In the genomic region with DNA sequence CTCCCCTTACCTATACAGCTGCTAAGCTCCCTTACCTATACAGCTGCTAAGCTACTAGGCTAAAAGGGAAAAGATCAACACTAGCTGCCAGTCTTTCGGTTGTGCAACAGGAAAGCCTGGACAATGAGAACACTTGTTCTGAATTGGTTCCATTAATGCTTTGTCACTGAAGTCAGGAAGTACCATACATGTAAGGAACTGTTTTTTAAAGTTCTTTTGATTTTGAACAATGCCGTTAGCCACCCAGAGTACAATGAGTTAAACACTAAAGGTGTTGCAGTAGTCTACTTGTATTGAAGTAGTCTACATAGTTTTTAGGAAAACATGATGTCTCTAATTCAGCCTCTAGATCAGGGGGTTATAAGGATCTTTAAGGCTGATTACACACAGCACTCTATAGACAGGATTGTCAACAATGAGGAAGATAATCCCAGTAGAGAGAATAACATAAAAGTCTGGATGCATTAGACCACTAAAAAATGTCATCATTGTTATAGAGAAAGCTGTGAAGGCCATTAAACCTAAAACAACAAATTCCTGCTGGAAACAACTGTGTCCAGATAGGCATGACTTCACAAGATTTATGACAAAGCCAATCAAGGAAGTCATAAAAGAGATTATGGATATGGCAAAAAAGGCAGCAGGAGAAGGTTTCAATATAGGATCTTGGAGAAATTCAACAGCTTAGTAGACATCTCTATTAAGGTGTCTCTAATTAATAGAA, we compare ENCODE assay signal across 1 cellular context.
A peak's percentile ranks its signal among the peaks of the same experiment; 100 is the strongest.
TF ChIP-seq lines count a peak whose summit lies in the region.

No MANE protein-coding gene starts in this region.

TF ChIP-seq in HepG2, 621 proteins besides CTCF, POLR2A, EP300 and RAD21 (continued from another document and continues in another):
- TF ChIP-seq, protein P1, sequence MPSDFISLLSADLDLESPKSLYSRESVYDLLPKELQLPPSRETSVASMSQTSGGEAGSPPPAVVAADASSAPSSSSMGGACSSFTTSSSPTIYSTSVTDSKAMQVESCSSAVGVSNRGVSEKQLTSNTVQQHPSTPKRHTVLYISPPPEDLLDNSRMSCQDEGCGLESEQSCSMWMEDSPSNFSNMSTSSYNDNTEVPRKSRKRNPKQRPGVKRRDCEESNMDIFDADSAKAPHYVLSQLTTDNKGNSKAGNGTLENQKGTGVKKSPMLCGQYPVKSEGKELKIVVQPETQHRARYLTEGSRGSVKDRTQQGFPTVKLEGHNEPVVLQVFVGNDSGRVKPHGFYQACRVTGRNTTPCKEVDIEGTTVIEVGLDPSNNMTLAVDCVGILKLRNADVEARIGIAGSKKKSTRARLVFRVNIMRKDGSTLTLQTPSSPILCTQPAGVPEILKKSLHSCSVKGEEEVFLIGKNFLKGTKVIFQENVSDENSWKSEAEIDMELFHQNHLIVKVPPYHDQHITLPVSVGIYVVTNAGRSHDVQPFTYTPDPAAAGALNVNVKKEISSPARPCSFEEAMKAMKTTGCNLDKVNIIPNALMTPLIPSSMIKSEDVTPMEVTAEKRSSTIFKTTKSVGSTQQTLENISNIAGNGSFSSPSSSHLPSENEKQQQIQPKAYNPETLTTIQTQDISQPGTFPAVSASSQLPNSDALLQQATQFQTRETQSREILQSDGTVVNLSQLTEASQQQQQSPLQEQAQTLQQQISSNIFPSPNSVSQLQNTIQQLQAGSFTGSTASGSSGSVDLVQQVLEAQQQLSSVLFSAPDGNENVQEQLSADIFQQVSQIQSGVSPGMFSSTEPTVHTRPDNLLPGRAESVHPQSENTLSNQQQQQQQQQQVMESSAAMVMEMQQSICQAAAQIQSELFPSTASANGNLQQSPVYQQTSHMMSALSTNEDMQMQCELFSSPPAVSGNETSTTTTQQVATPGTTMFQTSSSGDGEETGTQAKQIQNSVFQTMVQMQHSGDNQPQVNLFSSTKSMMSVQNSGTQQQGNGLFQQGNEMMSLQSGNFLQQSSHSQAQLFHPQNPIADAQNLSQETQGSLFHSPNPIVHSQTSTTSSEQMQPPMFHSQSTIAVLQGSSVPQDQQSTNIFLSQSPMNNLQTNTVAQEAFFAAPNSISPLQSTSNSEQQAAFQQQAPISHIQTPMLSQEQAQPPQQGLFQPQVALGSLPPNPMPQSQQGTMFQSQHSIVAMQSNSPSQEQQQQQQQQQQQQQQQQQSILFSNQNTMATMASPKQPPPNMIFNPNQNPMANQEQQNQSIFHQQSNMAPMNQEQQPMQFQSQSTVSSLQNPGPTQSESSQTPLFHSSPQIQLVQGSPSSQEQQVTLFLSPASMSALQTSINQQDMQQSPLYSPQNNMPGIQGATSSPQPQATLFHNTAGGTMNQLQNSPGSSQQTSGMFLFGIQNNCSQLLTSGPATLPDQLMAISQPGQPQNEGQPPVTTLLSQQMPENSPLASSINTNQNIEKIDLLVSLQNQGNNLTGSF (CRISPR knock-in tag; IDR thresholded peaks at IDR 0.05), result no peak
- TF ChIP-seq IRF2 (CRISPR knock-in tag; IDR thresholded peaks at IDR 0.05) (peak; percentile 58; the same call in 1 of the 2 replicates), KLF16 (CRISPR knock-in tag; IDR thresholded peaks at IDR 0.05) (peak in 1 of 2 experiments; percentile 47; a peak in 1 of 4 replicates), CHD2 (IDR thresholded peaks at IDR 0.05; ENCODE audit: low read depth, low read length) (no peak), ZNF331 (CRISPR knock-in tag; IDR thresholded peaks at IDR 0.05) (peak; percentile 87; the same call in 1 of the 2 replicates), ZIK1 (CRISPR knock-in tag; IDR thresholded peaks at IDR 0.05; ENCODE audit: borderline replicate concordance, low read depth) (no peak), ZNF609 (CRISPR knock-in tag; IDR thresholded peaks at IDR 0.05; ENCODE audit: borderline replicate concordance) (0 out of 2 replicates have a peak, but pooled peaks have one; percentile 42), MLLT10 (CRISPR knock-in tag; IDR thresholded peaks at IDR 0.05) (no peak), KLF12 (CRISPR knock-in tag; IDR thresholded peaks at IDR 0.05; ENCODE audit: borderline replicate concordance) (no peak), CREM (IDR thresholded peaks at IDR 0.05) (peak; percentile 39; the same call in 1 of the 2 replicates), CREM (CRISPR knock-in tag; IDR thresholded peaks at IDR 0.05) (no peak), PRPF4 (IDR thresholded peaks at IDR 0.05; ENCODE audit: low read depth, low read length, poor library complexity, severe bottlenecking) (no peak), HNF4A (CRISPR knock-in tag; IDR thresholded peaks at IDR 0.05) (peak; percentile 49; the same call in 1 of the 2 replicates), ZMAT5 (CRISPR knock-in tag; IDR thresholded peaks at IDR 0.05; ENCODE audit: borderline replicate concordance, low read depth) (no peak), FOXO1 (CRISPR knock-in tag; IDR thresholded peaks at IDR 0.05) (peak; percentile 76; the same call in 1 of the 2 replicates), EHMT2 (IDR thresholded peaks at IDR 0.05; ENCODE audit: borderline replicate concordance, low read depth, low read length) (peak; percentile 94; the same call in 1 of the 2 replicates), MIXL1 (CRISPR knock-in tag; IDR thresholded peaks at IDR 0.05) (no peak)
- TF ChIP-seq, protein P2, sequence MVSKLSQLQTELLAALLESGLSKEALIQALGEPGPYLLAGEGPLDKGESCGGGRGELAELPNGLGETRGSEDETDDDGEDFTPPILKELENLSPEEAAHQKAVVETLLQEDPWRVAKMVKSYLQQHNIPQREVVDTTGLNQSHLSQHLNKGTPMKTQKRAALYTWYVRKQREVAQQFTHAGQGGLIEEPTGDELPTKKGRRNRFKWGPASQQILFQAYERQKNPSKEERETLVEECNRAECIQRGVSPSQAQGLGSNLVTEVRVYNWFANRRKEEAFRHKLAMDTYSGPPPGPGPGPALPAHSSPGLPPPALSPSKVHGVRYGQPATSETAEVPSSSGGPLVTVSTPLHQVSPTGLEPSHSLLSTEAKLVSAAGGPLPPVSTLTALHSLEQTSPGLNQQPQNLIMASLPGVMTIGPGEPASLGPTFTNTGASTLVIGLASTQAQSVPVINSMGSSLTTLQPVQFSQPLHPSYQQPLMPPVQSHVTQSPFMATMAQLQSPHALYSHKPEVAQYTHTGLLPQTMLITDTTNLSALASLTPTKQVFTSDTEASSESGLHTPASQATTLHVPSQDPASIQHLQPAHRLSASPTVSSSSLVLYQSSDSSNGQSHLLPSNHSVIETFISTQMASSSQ (IDR thresholded peaks at IDR 0.05; ENCODE audit: low read depth), result no peak
- TF ChIP-seq, protein P2 (CRISPR knock-in tag; IDR thresholded peaks at IDR 0.05; ENCODE audit: borderline replicate concordance), result no peak
- TF ChIP-seq, protein P3, sequence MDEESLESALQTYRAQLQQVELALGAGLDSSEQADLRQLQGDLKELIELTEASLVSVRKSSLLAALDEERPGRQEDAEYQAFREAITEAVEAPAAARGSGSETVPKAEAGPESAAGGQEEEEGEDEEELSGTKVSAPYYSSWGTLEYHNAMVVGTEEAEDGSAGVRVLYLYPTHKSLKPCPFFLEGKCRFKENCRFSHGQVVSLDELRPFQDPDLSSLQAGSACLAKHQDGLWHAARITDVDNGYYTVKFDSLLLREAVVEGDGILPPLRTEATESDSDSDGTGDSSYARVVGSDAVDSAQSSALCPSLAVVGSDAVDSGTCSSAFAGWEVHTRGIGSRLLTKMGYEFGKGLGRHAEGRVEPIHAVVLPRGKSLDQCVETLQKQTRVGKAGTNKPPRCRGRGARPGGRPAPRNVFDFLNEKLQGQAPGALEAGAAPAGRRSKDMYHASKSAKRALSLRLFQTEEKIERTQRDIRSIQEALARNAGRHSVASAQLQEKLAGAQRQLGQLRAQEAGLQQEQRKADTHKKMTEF (CRISPR knock-in tag; IDR thresholded peaks at IDR 0.05), result peak; percentile 80
- TF ChIP-seq, protein P4, sequence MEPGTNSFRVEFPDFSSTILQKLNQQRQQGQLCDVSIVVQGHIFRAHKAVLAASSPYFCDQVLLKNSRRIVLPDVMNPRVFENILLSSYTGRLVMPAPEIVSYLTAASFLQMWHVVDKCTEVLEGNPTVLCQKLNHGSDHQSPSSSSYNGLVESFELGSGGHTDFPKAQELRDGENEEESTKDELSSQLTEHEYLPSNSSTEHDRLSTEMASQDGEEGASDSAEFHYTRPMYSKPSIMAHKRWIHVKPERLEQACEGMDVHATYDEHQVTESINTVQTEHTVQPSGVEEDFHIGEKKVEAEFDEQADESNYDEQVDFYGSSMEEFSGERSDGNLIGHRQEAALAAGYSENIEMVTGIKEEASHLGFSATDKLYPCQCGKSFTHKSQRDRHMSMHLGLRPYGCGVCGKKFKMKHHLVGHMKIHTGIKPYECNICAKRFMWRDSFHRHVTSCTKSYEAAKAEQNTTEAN (CRISPR knock-in tag; conservative IDR thresholded peaks at IDR 0.05), result peak; percentile 84
- TF ChIP-seq, protein P5, sequence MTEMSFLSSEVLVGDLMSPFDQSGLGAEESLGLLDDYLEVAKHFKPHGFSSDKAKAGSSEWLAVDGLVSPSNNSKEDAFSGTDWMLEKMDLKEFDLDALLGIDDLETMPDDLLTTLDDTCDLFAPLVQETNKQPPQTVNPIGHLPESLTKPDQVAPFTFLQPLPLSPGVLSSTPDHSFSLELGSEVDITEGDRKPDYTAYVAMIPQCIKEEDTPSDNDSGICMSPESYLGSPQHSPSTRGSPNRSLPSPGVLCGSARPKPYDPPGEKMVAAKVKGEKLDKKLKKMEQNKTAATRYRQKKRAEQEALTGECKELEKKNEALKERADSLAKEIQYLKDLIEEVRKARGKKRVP (CRISPR knock-in tag; IDR thresholded peaks at IDR 0.05), result no peak
